Comparison of ENCODE assay signal across 1 cellular context in the genomic region with DNA sequence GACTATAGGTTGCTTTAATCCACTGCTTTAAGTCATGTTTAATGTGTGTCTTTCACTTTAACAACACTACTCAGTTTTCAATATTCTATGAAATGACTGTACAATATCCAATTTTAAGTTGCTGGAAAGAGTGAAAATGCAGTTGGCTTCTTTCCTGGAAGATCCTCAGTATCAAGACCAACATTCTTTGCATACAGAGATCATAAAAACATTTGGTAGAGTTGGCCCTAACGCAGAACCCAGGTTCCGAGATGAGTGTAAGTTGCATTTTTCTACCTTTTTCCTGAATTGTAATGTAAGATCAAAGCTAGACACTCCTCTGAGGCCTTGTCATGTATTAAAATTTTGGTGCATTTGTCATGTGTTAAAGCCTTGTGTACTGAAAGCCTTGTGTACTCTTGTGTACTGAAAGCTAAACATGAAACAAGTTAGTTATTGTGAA.
TF ChIP-seq lines count a peak whose summit lies in the region.

No MANE protein-coding gene starts in this region.

TF ChIP-seq in IMR-90, 13 proteins besides CTCF, POLR2A, EP300 and RAD21 (continued from another document):
- TF ChIP-seq, protein P1, sequence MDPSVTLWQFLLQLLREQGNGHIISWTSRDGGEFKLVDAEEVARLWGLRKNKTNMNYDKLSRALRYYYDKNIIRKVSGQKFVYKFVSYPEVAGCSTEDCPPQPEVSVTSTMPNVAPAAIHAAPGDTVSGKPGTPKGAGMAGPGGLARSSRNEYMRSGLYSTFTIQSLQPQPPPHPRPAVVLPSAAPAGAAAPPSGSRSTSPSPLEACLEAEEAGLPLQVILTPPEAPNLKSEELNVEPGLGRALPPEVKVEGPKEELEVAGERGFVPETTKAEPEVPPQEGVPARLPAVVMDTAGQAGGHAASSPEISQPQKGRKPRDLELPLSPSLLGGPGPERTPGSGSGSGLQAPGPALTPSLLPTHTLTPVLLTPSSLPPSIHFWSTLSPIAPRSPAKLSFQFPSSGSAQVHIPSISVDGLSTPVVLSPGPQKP (IDR thresholded peaks at IDR 0.05; ENCODE audit: borderline replicate concordance, low read depth, low read length) = no peak
- TF ChIP-seq CHD1 (IDR thresholded peaks at IDR 0.05; ENCODE audit: low read depth, low read length) = no peak
- TF ChIP-seq MAFK (IDR thresholded peaks at IDR 0.05; ENCODE audit: low read depth, low read length) = no peak
- TF ChIP-seq FOS (IDR thresholded peaks at IDR 0.05; ENCODE audit: low read depth, low read length) = no peak
- no peak for TF ChIP-seq RCOR1 (IDR thresholded peaks at IDR 0.05; ENCODE audit: insufficient replicate concordance, low read length)
- no peak for TF ChIP-seq RFX5 (IDR thresholded peaks at IDR 0.05; ENCODE audit: low read depth, low read length)
- TF ChIP-seq, protein P2, sequence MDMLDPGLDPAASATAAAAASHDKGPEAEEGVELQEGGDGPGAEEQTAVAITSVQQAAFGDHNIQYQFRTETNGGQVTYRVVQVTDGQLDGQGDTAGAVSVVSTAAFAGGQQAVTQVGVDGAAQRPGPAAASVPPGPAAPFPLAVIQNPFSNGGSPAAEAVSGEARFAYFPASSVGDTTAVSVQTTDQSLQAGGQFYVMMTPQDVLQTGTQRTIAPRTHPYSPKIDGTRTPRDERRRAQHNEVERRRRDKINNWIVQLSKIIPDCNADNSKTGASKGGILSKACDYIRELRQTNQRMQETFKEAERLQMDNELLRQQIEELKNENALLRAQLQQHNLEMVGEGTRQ (IDR thresholded peaks at IDR 0.05; ENCODE audit: low read depth, low read length) = no peak
- TF ChIP-seq BHLHE40 (IDR thresholded peaks at IDR 0.05; ENCODE audit: low read depth, low read length) = no peak
